In genomic region chr20:48630342-48631075, GRCh38 we compare ENCODE assay signal across 1 cellular context.
TF ChIP-seq lines count a peak whose summit lies in the region.

No MANE protein-coding gene starts in this region.

TF ChIP-seq in HepG2, 621 proteins besides CTCF, POLR2A, EP300 and RAD21:
- TF ChIP-seq ZFP36 (IDR thresholded peaks at IDR 0.05; ENCODE audit: borderline replicate concordance, low read depth, low read length, partially characterized antibody) = peak; percentile 35
- TF ChIP-seq KDM2A (CRISPR knock-in tag; IDR thresholded peaks at IDR 0.05; ENCODE audit: borderline replicate concordance, low read depth) = no peak
- TF ChIP-seq PATZ1 (CRISPR knock-in tag; IDR thresholded peaks at IDR 0.05) = 0 out of 2 replicates have a peak, but pooled peaks have one; percentile 17
